Comparison of ENCODE assay signal across 8 cellular contexts in genomic region chr1:84299536-84300260, GRCh38. TPM values are rescaled to one million over a fixed set of nuclear protein-coding genes. Genes with fewer than 3 reads are reported as not detected.
DNase-seq lines count a peak whose midpoint lies in the region; ATAC-seq and TF ChIP-seq lines count a peak whose summit lies in the region.

No MANE protein-coding gene starts in this region.

- H3K27me3 Mint-ChIP-seq in T-helper 2 cell treated with Interferon-gamma antibody and Interleukin-4, amounts not matched to agents 5 μg/mL and 100 μg/mL, for 36 hours (ENCODE audit: low read depth): peaks cover 4% of the 10 kb centered on the region
- H3K27me3 Mint-ChIP-seq in T-helper 17 cell: peaks cover 10% of the 10 kb centered on the region

- H3K4me1 Mint-ChIP-seq in T-helper 2 cell treated with Interferon-gamma antibody and Interleukin-4, amounts not matched to agents 5 μg/mL and 100 μg/mL, for 36 hours (ENCODE audit: low read depth): peaks cover 47% of the 10 kb centered on the region
- H3K4me1 Mint-ChIP-seq in T-helper 17 cell: peaks cover 32% of the 10 kb centered on the region

- H3K9me3 ChIP-seq in T-helper 17 cell (ENCODE audit: control insufficient read depth, low read length, poor library complexity, severe bottlenecking) (no peaks in the 10 kb centered on the region), smooth muscle cell (replicated peaks; ENCODE audit: low read depth) (no peaks in the 10 kb centered on the region)

- CTCF ChIA-PET in HEK293T (lab: Yijun Ruan, JAX): no interaction called here

- H3K36me3 Mint-ChIP-seq in T-helper 2 cell treated with Interferon-gamma antibody and Interleukin-4, amounts not matched to agents 5 μg/mL and 100 μg/mL, for 36 hours (ENCODE audit: low read depth): no peaks in the 10 kb centered on the region
- H3K36me3 Mint-ChIP-seq in T-helper 17 cell (ENCODE audit: low read depth): peaks cover 3% of the 10 kb centered on the region

- H3K79me2 ChIP-seq in smooth muscle cell (ENCODE audit: low read depth): no peaks in the 10 kb centered on the region

- ATAC-seq in T-helper 17 cell: no peak
- ATAC-seq in HG03520 (IDR thresholded peaks at IDR 0.05; ENCODE audit: unreplicated experiment): no peak
- ATAC-seq in GM21825 (IDR thresholded peaks at IDR 0.05; ENCODE audit: unreplicated experiment): no peak

- H3K27ac ChIP-seq in smooth muscle cell (ENCODE audit: low read depth): peak overlapping the region; percentile 30

- no peaks in the 10 kb centered on the region for H3K27me3 ChIP-seq in smooth muscle cell (ENCODE audit: low read depth)

- peaks cover 47% of the 10 kb centered on the region for H3K4me1 ChIP-seq in smooth muscle cell (ENCODE audit: low read depth)

- no peak for DNase-seq in T-helper 2 cell treated with Interferon-gamma antibody and Interleukin-4, amounts not matched to agents 5 μg/mL and 100 μg/mL, for 36 hours (ENCODE audit: low spot score)
- DNase-seq in T-helper 2 cell (no peak), T-helper 17 cell (no peak), foreskin melanocyte (peak; percentile 57), smooth muscle cell (lab: John Stamatoyannopoulos, UW; ENCODE audit: unreplicated experiment) (no peak), HEK293T (ENCODE audit: extremely low spot score) (no peak)

- no peaks in the 10 kb centered on the region for H3K36me3 ChIP-seq in smooth muscle cell (ENCODE audit: low read depth)

- H3K4me3 Mint-ChIP-seq in T-helper 2 cell treated with Interferon-gamma antibody and Interleukin-4, amounts not matched to agents 5 μg/mL and 100 μg/mL, for 36 hours: peak overlapping the region; percentile 82
- H3K4me3 Mint-ChIP-seq in T-helper 17 cell: peak overlapping the region; percentile 92

- peak overlapping the region; percentile 99 for H3K4me3 ChIP-seq in smooth muscle cell

- peak overlapping the region; percentile 99 for H3K4me2 ChIP-seq in smooth muscle cell

- H3K9me3 Mint-ChIP-seq in T-helper 2 cell treated with Interferon-gamma antibody and Interleukin-4, amounts not matched to agents 5 μg/mL and 100 μg/mL, for 36 hours: peaks cover 6% of the 10 kb centered on the region

- no peak for TF ChIP-seq CTCF in smooth muscle cell (IDR thresholded peaks at IDR 0.05; ENCODE audit: borderline replicate concordance, insufficient read depth, poor library complexity, severe bottlenecking)

- peak overlapping the region; percentile 100 for H2AFZ ChIP-seq in smooth muscle cell (ENCODE audit: low read depth)

- WGBS in smooth muscle cell (ENCODE audit: low lambda C conversion rate): 50% methylated on average over 4 of the region's 4 CpGs

- no peaks in the 10 kb centered on the region for H4K20me1 ChIP-seq in smooth muscle cell (ENCODE audit: low read depth)

- H3F3A ChIP-seq in smooth muscle cell (ENCODE audit: low read depth): peaks cover 14% of the 10 kb centered on the region

- POLR2A ChIA-PET in HEK293T (lab: Yijun Ruan, JAX): no interaction called here

- peak overlapping the region; percentile 64 for H3K27ac Mint-ChIP-seq in T-helper 2 cell treated with Interferon-gamma antibody and Interleukin-4, amounts not matched to agents 5 μg/mL and 100 μg/mL, for 36 hours
- H3K27ac Mint-ChIP-seq in T-helper 17 cell: peak overlapping the region; percentile 39

- H3K9ac ChIP-seq in smooth muscle cell (ENCODE audit: low read depth): no peak overlapping the region

TF ChIP-seq in HEK293T, 16 proteins besides CTCF, POLR2A, EP300 and RAD21:
- no peak for TF ChIP-seq L3MBTL2 (conservative IDR thresholded peaks at IDR 0.05)
- no peak for TF ChIP-seq PKNOX1 (IDR thresholded peaks at IDR 0.05)
- no peak for TF ChIP-seq FOXM1 (IDR thresholded peaks at IDR 0.05; ENCODE audit: borderline replicate concordance)
- TF ChIP-seq LEF1 (IDR thresholded peaks at IDR 0.05; ENCODE audit: borderline replicate concordance): no peak
- no peak for TF ChIP-seq SP1 (IDR thresholded peaks at IDR 0.05)
- no peak for TF ChIP-seq FOXK2 (IDR thresholded peaks at IDR 0.05)
- no peak for TF ChIP-seq HDGF (IDR thresholded peaks at IDR 0.05; ENCODE audit: borderline replicate concordance)
- no peak for TF ChIP-seq NFRKB (IDR thresholded peaks at IDR 0.05)
- no peak for TF ChIP-seq ZNF384 (IDR thresholded peaks at IDR 0.05)
- TF ChIP-seq ARNT (IDR thresholded peaks at IDR 0.05): no peak
- no peak for TF ChIP-seq ELF4 (IDR thresholded peaks at IDR 0.05)
- TF ChIP-seq BHLHE40 (IDR thresholded peaks at IDR 0.05; ENCODE audit: borderline replicate concordance): no peak
- no peak for TF ChIP-seq SUZ12 (IDR thresholded peaks at IDR 0.05)

RNA-seq across cellular contexts. Expression of gene SAMD13, which starts 1.8 kb away (rescaled TPM):
- total RNA-seq in T-helper 17 cell (not detected), smooth muscle cell (0.54 and 2.7 TPM in 2 replicates)
- 0.66 and 1.0 TPM in 2 replicates for polyA plus RNA-seq in smooth muscle cell
